8 cellular contexts compared by ENCODE assay signal in the genomic region with DNA sequence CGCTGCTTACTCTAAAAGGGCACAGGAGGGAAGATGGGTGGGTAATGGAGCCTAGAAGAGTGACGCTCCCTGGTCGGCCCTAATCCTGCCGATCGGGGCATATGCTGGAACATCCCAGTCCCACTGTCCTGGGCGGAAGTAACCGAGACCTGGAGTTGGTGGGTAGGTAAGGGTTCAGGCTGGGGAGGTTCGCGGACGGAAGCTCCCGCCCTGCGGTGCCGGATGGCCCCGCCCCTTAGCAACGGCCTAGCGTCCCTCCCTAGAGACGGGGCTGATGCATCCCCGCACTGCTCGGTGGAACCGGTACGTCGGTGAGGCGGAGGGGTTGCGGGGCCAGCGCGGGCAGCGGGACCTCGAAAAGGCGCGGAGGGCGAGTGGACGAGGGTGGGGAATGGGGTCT. TPM values are rescaled to one million over a fixed set of nuclear protein-coding genes. Genes with fewer than 3 reads are reported as not detected.
DNase-seq lines count a peak whose midpoint lies in the region; ATAC-seq, FAIRE-seq and TF ChIP-seq lines count a peak whose summit lies in the region.

No MANE protein-coding gene starts in this region.

- H3K4me3 Mint-ChIP-seq in natural killer cell, result peak overlapping the region; percentile 81
- peak overlapping the region; percentile 74 to 77 for H3K4me3 Mint-ChIP-seq in stimulated activated naive B cell treated with anti-CD40 and anti-IgM and Interleukin-4, amounts not matched to agents 10 μg/mL and 1 μg/mL and 100 μg/mL, for 72 hours

- DNase-seq in AG04449 (ENCODE audit: low read depth, low spot score) (no peak), endothelial cell of umbilical vein (ENCODE audit: low read depth, low spot score) (peak; percentile 43), natural killer cell (peak; percentile 69), HK-2 (ENCODE audit: unreplicated experiment) (no peak), D341Med (ENCODE audit: low spot score) (no peak)
- DNase-seq in activated CD8-positive, alpha-beta memory T cell treated with anti-CD3 and anti-CD28 coated beads for 48 hours (ENCODE audit: low read depth in 2 of 3, low spot score in 2 of 3), result peak; percentile 24 to 33 (median 30)
- peak; percentile 35 for DNase-seq in stimulated activated naive B cell treated with anti-CD40 and anti-IgM and Interleukin-4, amounts not matched to agents 10 μg/mL and 1 μg/mL and 100 μg/mL, for 72 hours

- peak; percentile 87 for FAIRE-seq in endothelial cell of umbilical vein (lab: Jason Lieb, UNC)

- dilution Hi-C loops in endothelial cell of umbilical vein (cut with MboI; ENCODE audit: extremely low pct_ligation_motif_present, low sequenced_read_pairs), result no loop called here

- H3K27me3 ChIP-seq in endothelial cell of umbilical vein (ENCODE audit: control insufficient read depth in 2 of 2, insufficient read depth in 2 of 2, low read length in 2 of 2), result no peaks in the 10 kb centered on the region

- ATAC-seq in HG03342 (IDR thresholded peaks at IDR 0.05; ENCODE audit: unreplicated experiment), result peak; percentile 47
- ATAC-seq in natural killer cell, result peak; percentile 86 to 98 (median 95)
- ATAC-seq in stimulated activated naive B cell treated with anti-CD40 and anti-IgM and Interleukin-4, amounts not matched to agents 10 μg/mL and 1 μg/mL and 100 μg/mL, for 72 hours (replicated peaks), result peak; percentile 56 to 63

- CTCF ChIA-PET in AG04449 (lab: Yijun Ruan, JAX), result interaction anchor here (1.6 kb wide), 1 partner anchor 21 kb away, joined by 14 read pairs; no protein-coding TSS in a partner anchor
- CTCF ChIA-PET in endothelial cell of umbilical vein (lab: Charles Lee), result interaction anchor here (1.0 to 1.4 kb wide), 5 partner anchors 15 to 97 kb away, joined by 3 to 9 read pairs (median 5); no protein-coding TSS in a partner anchor

- no peak overlapping the region for H3K27ac ChIP-seq in endothelial cell of umbilical vein (ENCODE audit: insufficient read depth, low read depth, low read length)

- H4K20me1 ChIP-seq in endothelial cell of umbilical vein (replicated peaks; ENCODE audit: control insufficient read depth, extremely low read depth, insufficient read depth, low read length), result no peaks in the 10 kb centered on the region

- POLR2A ChIA-PET in AG04449 (lab: Yijun Ruan, JAX) (no interaction called here), endothelial cell of umbilical vein (lab: Charles Lee) (interaction anchor here (0.6 kb wide), 1 partner anchor 409 kb away, joined by 12 read pairs; no protein-coding TSS in a partner anchor)

- no peaks in the 10 kb centered on the region for H3K79me2 ChIP-seq in endothelial cell of umbilical vein (ENCODE audit: control insufficient read depth, insufficient read depth, low read length)

- TF ChIP-seq CTCF in AG04449 (IDR thresholded peaks at IDR 0.05; ENCODE audit: insufficient read depth, low read length, missing control alignments) (no peak), endothelial cell of umbilical vein (IDR thresholded peaks at IDR 0.05; ENCODE audit: extremely low read depth in 1 of 2, insufficient read depth in 1 of 2, low read depth in 1 of 2, low read length in 2 of 2) (no peak), natural killer cell (IDR thresholded peaks at IDR 0.05) (no peak)

- no peaks in the 10 kb centered on the region for H3K9me3 ChIP-seq in endothelial cell of umbilical vein (replicated peaks; ENCODE audit: control insufficient read depth, insufficient read depth, low read length)

- no peaks in the 10 kb centered on the region for H3K36me3 ChIP-seq in endothelial cell of umbilical vein (ENCODE audit: control insufficient read depth in 2 of 2, extremely low read depth in 1 of 2, insufficient read depth in 2 of 2, low read length in 2 of 2)

- BruUV-seq in endothelial cell of umbilical vein (replicated peaks; lab: Mats Ljungman, UMichigan), result no TSS peak

- peaks cover 19% of the 10 kb centered on the region for H3K4me1 ChIP-seq in endothelial cell of umbilical vein (ENCODE audit: control insufficient read depth, extremely low read depth, insufficient read depth, low read length)

- H3K4me3 ChIP-seq in AG04449 (ENCODE audit: low read depth, low read length) (peak overlapping the region; percentile 52), endothelial cell of umbilical vein (replicated peaks in 1 of 3; ENCODE audit: insufficient read depth in 1 of 3, low read depth in 1 of 3, low read length in 3 of 3) (peak overlapping the region in 2 of 3 experiments; percentile 24 to 42)

- H3K4me2 ChIP-seq in endothelial cell of umbilical vein (ENCODE audit: insufficient read depth, low read length), result peak overlapping the region; percentile 58

- peaks cover 12 to 32% of the 10 kb centered on the region in 2 donors for H3K4me1 Mint-ChIP-seq in natural killer cell
- peaks cover 40 to 54% of the 10 kb centered on the region in 2 donors for H3K4me1 Mint-ChIP-seq in stimulated activated naive B cell treated with anti-CD40 and anti-IgM and Interleukin-4, amounts not matched to agents 10 μg/mL and 1 μg/mL and 100 μg/mL, for 72 hours

- no peaks in the 10 kb centered on the region for H3K9me3 Mint-ChIP-seq in natural killer cell
- H3K9me3 Mint-ChIP-seq in stimulated activated naive B cell treated with anti-CD40 and anti-IgM and Interleukin-4, amounts not matched to agents 10 μg/mL and 1 μg/mL and 100 μg/mL, for 72 hours, result no peaks in the 10 kb centered on the region

- H3K9ac ChIP-seq in endothelial cell of umbilical vein (replicated peaks; ENCODE audit: extremely low read depth, insufficient read depth, low read length), result no peak overlapping the region

- no peaks in the 10 kb centered on the region for H3K27me3 Mint-ChIP-seq in natural killer cell (ENCODE audit: low read depth in 2 of 2)
- no peaks in the 10 kb centered on the region for H3K27me3 Mint-ChIP-seq in stimulated activated naive B cell treated with anti-CD40 and anti-IgM and Interleukin-4, amounts not matched to agents 10 μg/mL and 1 μg/mL and 100 μg/mL, for 72 hours

- H3K9me1 ChIP-seq in endothelial cell of umbilical vein (replicated peaks; ENCODE audit: control insufficient read depth, extremely low read depth, insufficient read depth, low read length), result no peaks in the 10 kb centered on the region

- no peak for TF ChIP-seq POLR2A in endothelial cell of umbilical vein (IDR thresholded peaks at IDR 0.05; ENCODE audit: low read depth, low read length)

- intact Hi-C loops in endothelial cell of umbilical vein (cut with micrococcal nuclease) (no loop called here), natural killer cell (cut with micrococcal nuclease) (no loop called here)

- peak overlapping the region; percentile 65 for H2AFZ ChIP-seq in endothelial cell of umbilical vein (ENCODE audit: low read depth, low read length)

- peak overlapping the region; percentile 87 to 88 for H3K27ac Mint-ChIP-seq in natural killer cell
- peak overlapping the region; percentile 76 for H3K27ac Mint-ChIP-seq in stimulated activated naive B cell treated with anti-CD40 and anti-IgM and Interleukin-4, amounts not matched to agents 10 μg/mL and 1 μg/mL and 100 μg/mL, for 72 hours

- H3K36me3 Mint-ChIP-seq in natural killer cell, result no peaks in the 10 kb centered on the region
- H3K36me3 Mint-ChIP-seq in stimulated activated naive B cell treated with anti-CD40 and anti-IgM and Interleukin-4, amounts not matched to agents 10 μg/mL and 1 μg/mL and 100 μg/mL, for 72 hours, result peaks cover 0 to 9% of the 10 kb centered on the region in 2 donors

TF ChIP-seq in endothelial cell of umbilical vein, 7 proteins besides CTCF, POLR2A, EP300 and RAD21 (continues in another document):
- TF ChIP-seq GATA2 (IDR thresholded peaks at IDR 0.05; ENCODE audit: insufficient read depth, insufficient read length, low read depth, low read length) (no peak), FOS (IDR thresholded peaks at IDR 0.05; ENCODE audit: borderline replicate concordance, insufficient read depth, low read length) (no peak), JUN (IDR thresholded peaks at IDR 0.05; ENCODE audit: borderline replicate concordance, insufficient read depth, insufficient read length, low read depth) (no peak), EZH2 (IDR thresholded peaks at IDR 0.05; ENCODE audit: borderline replicate concordance, low read depth, low read length, severe bottlenecking) (no peak), POLR2AphosphoS5 (IDR thresholded peaks at IDR 0.05; ENCODE audit: insufficient read depth, low read depth, low read length) (no peak), MYC (IDR thresholded peaks at IDR 0.05; ENCODE audit: low read depth, low read length) (no peak)

RNA-seq across cellular contexts. Expression of a gene that starts 1.5 kb away (rescaled TPM):
- total RNA-seq in endothelial cell of umbilical vein (5.0 and 5.8 TPM in 2 replicates), natural killer cell (10 to 100 TPM; 72.3 to 81.7 (median 74.2) TPM)
- polyA plus RNA-seq in endothelial cell of umbilical vein, result 6.0 and 7.4 TPM in 2 replicates
- polyA plus RNA-seq in endothelial cell of umbilical vein (2011; cell fraction: cytosol; rRNA removed), result 1.8 and 2.6 TPM in 2 replicates
- polyA plus RNA-seq in endothelial cell of umbilical vein (2011; cell fraction: nucleus; rRNA removed), result 41.4 and 45.8 TPM in 2 replicates
- 2.9 and 3.0 TPM in 2 replicates for polyA plus RNA-seq in endothelial cell of umbilical vein (2012)
- 15.4 and 16.2 TPM in 2 replicates for polyA minus RNA-seq in endothelial cell of umbilical vein
- 3.5 TPM for polyA minus RNA-seq in endothelial cell of umbilical vein (2011; cell fraction: cytosol; rRNA and poly(A)+ RNA removed)
- 22.6 and 24.0 TPM in 2 replicates for polyA minus RNA-seq in endothelial cell of umbilical vein (2011; cell fraction: nucleus; rRNA and poly(A)+ RNA removed)

RNA-seq across cellular contexts. Expression of a gene that starts 30.0 kb away (rescaled TPM):
- total RNA-seq in endothelial cell of umbilical vein (20.9 and 24.1 TPM in 2 replicates), natural killer cell (10 to 100 TPM; 43.3 to 60.8 (median 45.2) TPM)
- polyA plus RNA-seq in endothelial cell of umbilical vein, result 35.4 and 43.6 TPM in 2 replicates
- polyA plus RNA-seq in endothelial cell of umbilical vein (2011; cell fraction: cytosol; rRNA removed), result 17.4 and 25.7 TPM in 2 replicates
- polyA plus RNA-seq in endothelial cell of umbilical vein (2011; cell fraction: nucleus; rRNA removed), result 77.4 and 78.4 TPM in 2 replicates
- polyA plus RNA-seq in endothelial cell of umbilical vein (2012), result 8.9 and 10.4 TPM in 2 replicates
- 24.2 and 29.7 TPM in 2 replicates for polyA minus RNA-seq in endothelial cell of umbilical vein
- polyA minus RNA-seq in endothelial cell of umbilical vein (2011; cell fraction: cytosol; rRNA and poly(A)+ RNA removed), result 5.3 TPM
- 29.3 and 39.2 TPM in 2 replicates for polyA minus RNA-seq in endothelial cell of umbilical vein (2011; cell fraction: nucleus; rRNA and poly(A)+ RNA removed)

RNA-seq across cellular contexts. Expression of a gene that starts 39.2 kb away (rescaled TPM):
- total RNA-seq in endothelial cell of umbilical vein, result 71.3 and 71.8 TPM in 2 replicates
- polyA plus RNA-seq in endothelial cell of umbilical vein, result 30.7 and 39.9 TPM in 2 replicates
- polyA plus RNA-seq in endothelial cell of umbilical vein (2011; cell fraction: cytosol; rRNA removed), result 47.1 and 47.5 TPM in 2 replicates
- 23.6 and 27.9 TPM in 2 replicates for polyA plus RNA-seq in endothelial cell of umbilical vein (2011; cell fraction: nucleus; rRNA removed)
- polyA plus RNA-seq in endothelial cell of umbilical vein (2012), result 53.4 and 68.6 TPM in 2 replicates
- polyA minus RNA-seq in endothelial cell of umbilical vein, result 90.5 and 93.4 TPM in 2 replicates
- 39.2 TPM for polyA minus RNA-seq in endothelial cell of umbilical vein (2011; cell fraction: cytosol; rRNA and poly(A)+ RNA removed)
- 27.0 and 37.1 TPM in 2 replicates for polyA minus RNA-seq in endothelial cell of umbilical vein (2011; cell fraction: nucleus; rRNA and poly(A)+ RNA removed)
- total RNA-seq in natural killer cell, result 100 to 1,000 TPM; 108 to 131 (median 109) TPM

Comparison
In these comparisons a context has a peak if more than half of its experiments do, and no peak if none do; other contexts are left out.
1. DNase-seq: peak in activated CD8-positive, alpha-beta memory T cell treated with anti-CD3 and anti-CD28 coated beads for 48 hours (3 of 3), endothelial cell of umbilical vein (single experiment), natural killer cell (single experiment) and stimulated activated naive B cell treated with anti-CD40 and anti-IgM and Interleukin-4, amounts not matched to agents 10 μg/mL and 1 μg/mL and 100 μg/mL, for 72 hours (single experiment); none in AG04449 (single experiment), HK-2 (single experiment) and D341Med (single experiment).
2. RNA of a gene that starts 1.5 kb away (total RNA-seq): 72.3 to 81.7 TPM in natural killer cell; 5.0 to 5.8 TPM in endothelial cell of umbilical vein; every median in the first group is over 10 times any median in the second.
3. Peak in every context shown above with its lines, with median percentiles within 50 percentile points of each other: ATAC-seq.